24 cellular contexts compared by ENCODE assay signal in the genomic region with DNA sequence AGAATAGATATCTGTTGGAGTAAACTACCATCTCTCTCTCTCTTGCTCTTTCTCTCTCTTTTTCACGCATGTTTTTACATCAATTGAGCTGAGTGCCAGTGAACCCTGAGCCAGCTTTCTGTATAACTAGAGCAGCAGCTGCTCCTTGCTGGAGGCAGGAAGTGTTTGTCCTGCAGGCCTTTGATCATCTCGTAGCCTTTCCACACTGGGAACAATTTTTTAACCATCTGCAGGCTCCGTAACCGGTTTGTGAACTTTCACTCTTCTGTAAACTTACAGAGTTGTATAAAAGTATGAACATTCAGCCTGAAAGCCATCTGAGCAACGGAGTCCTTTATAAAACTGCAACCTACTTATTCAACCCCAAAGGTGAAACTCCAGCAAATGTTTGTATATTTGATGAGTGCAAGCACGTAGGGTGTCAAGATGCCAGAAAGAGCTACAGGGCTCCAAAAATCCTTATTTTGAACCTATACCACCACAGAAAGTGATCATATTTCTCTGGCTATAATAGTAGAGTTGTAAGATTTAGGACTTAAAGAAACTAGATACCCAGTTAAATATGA.
DNase-seq lines count a peak whose midpoint lies in the region; ATAC-seq, FAIRE-seq and TF ChIP-seq lines count a peak whose summit lies in the region.
"Had no signal": no experiment of that assay in that cellular context is flagged by ENCODE, and none has a peak within 500 bp of the region (broad histone marks: within the 10 kb centered on the region; RNA-seq: fewer than 3 reads in every experiment).

No MANE protein-coding gene starts in this region.

- no peak for TF ChIP-seq CTCF in right lobe of liver (IDR thresholded peaks at IDR 0.05)
- no peak for TF ChIP-seq CTCF in tibial nerve (IDR thresholded peaks at IDR 0.05)

- intact Hi-C loops in right lobe of liver (cut with DNase I): no loop called here

- H3K27ac ChIP-seq in right lobe of liver: no peak overlapping the region
- no peak overlapping the region for H3K27ac ChIP-seq in tibial nerve
- H3K27ac ChIP-seq: BLaER1 treated with 17β-estradiol and CSF1 and Interleukin-3, amounts not matched to agents 10 nM and 100 nM; dorsolateral prefrontal cortex; right atrium auricular region had no signal

- FAIRE-seq in GM19239 (lab: Jason Lieb, UNC): peak; percentile 18
- FAIRE-seq: endothelial cell of umbilical vein, RCC 7860, TTC549 had no signal

- no peak for TF ChIP-seq POLR2A in right lobe of liver (IDR thresholded peaks at IDR 0.05)
- TF ChIP-seq POLR2A in tibial nerve (IDR thresholded peaks at IDR 0.05): no peak

- 20% methylated on average over 6 of the region's 6 CpGs for WGBS in right lobe of liver (ENCODE audit: insufficient coverage, low coverage, low lambda C conversion rate, missing lambda C conversion rate)
- 46 to 51% methylated on average over 6 of the region's 6 CpGs for WGBS in tibial nerve, 2 donors

- H3K9me3 ChIP-seq in right lobe of liver: no peaks in the 10 kb centered on the region
- H3K9me3 ChIP-seq in tibial nerve: no peaks in the 10 kb centered on the region
- H3K9me3 ChIP-seq: BLaER1 treated with 17β-estradiol and CSF1 and Interleukin-3, amounts not matched to agents 10 nM and 100 nM; right atrium auricular region had no signal

- H3K4me1 ChIP-seq in right lobe of liver: peaks cover 0 to 8% (median 0%) of the 10 kb centered on the region in 4 donors
- H3K4me1 ChIP-seq in tibial nerve: no peaks in the 10 kb centered on the region
- H3K4me1 ChIP-seq: right atrium auricular region had no signal

- H3K27me3 ChIP-seq in right lobe of liver (no peaks in the 10 kb centered on the region), tibial nerve (no peaks in the 10 kb centered on the region)
- H3K27me3 ChIP-seq: BLaER1 treated with 17β-estradiol and CSF1 and Interleukin-3, amounts not matched to agents 10 nM and 100 nM; right atrium auricular region had no signal

- ATAC-seq in right lobe of liver (peak; percentile 59 to 73 (median 60)), GM21576 (IDR thresholded peaks at IDR 0.05; ENCODE audit: unreplicated experiment) (no peak), GM21786 (IDR thresholded peaks at IDR 0.05; ENCODE audit: unreplicated experiment) (no peak), GM18909 (IDR thresholded peaks at IDR 0.05; ENCODE audit: poor library complexity, unreplicated experiment) (no peak)
- ATAC-seq: GM23338 had no signal

- H3K4me3 ChIP-seq in right lobe of liver: no peak overlapping the region
- no peak overlapping the region for H3K4me3 ChIP-seq in tibial nerve
- H3K4me3 ChIP-seq: BLaER1 treated with 17β-estradiol and CSF1 and Interleukin-3, amounts not matched to agents 10 nM and 100 nM; dorsolateral prefrontal cortex; GM23338; right atrium auricular region had no signal

- no peak for TF ChIP-seq EP300 in tibial nerve (IDR thresholded peaks at IDR 0.05)

- H3K36me3 ChIP-seq in right lobe of liver (no peaks in the 10 kb centered on the region), tibial nerve (no peaks in the 10 kb centered on the region)
- H3K36me3 ChIP-seq: BLaER1 treated with 17β-estradiol and CSF1 and Interleukin-3, amounts not matched to agents 10 nM and 100 nM; right atrium auricular region had no signal

- DNase-seq in COLO668 (lab: John Stamatoyannopoulos, UW; ENCODE audit: unreplicated experiment) (peak; percentile 69), GM19239 (ENCODE audit: insufficient read length, low spot score) (no peak), NCI-H748 treated with DMSO at 0.1 percent for 48 hours (lab: John Stamatoyannopoulos, UW) (peak; percentile 29), right lobe of liver (no peak), tibial nerve (ENCODE audit: low spot score in 2 of 2) (no peak)
- DNase-seq: activated CD4-positive, CD25-positive, alpha-beta regulatory T cell treated with anti-CD3 and anti-CD28 coated beads, Interleukin-2, amount 50 U/mL, for 72 hours; activated gamma-delta T cell; dorsolateral prefrontal cortex; HFFc6; mammary epithelial cell; NCI-H1436 treated with DMSO at 0.1 percent for 48 hours; NCI-H446; nucleus accumbens; stimulated activated CD4-positive, alpha-beta T cell treated with anti-CD3 and anti-CD28 coated beads, Interleukin-4, amount 100 ng/mL, for 1 hour; stimulated activated naive CD4-positive, alpha-beta T cell had no signal

Comparison
In these comparisons a context has a peak if more than half of its experiments do, and no peak if none do; other contexts are left out.
1. DNase-seq: peak in COLO668 (single experiment) and NCI-H748 treated with DMSO at 0.1 percent for 48 hours (single experiment); none in GM19239 (single experiment), right lobe of liver (0 of 3) and tibial nerve (0 of 2).
2. ATAC-seq: peak in right lobe of liver (4 of 4); none in GM21576 (single experiment), GM21786 (single experiment) and GM18909 (single experiment).